In genomic region chr9:104779946-104780539, GRCh38 we compare ENCODE assay signal across 20 cellular contexts. TPM values are rescaled to one million over a fixed set of nuclear protein-coding genes. Genes with fewer than 3 reads are reported as not detected.
DNase-seq lines count a peak whose midpoint lies in the region; ATAC-seq and TF ChIP-seq lines count a peak whose summit lies in the region.
"Had no signal": no experiment of that assay in that cellular context is flagged by ENCODE, and none has a peak within 500 bp of the region (broad histone marks: within the 10 kb centered on the region; RNA-seq: fewer than 3 reads in every experiment).

No MANE protein-coding gene starts in this region.

- peaks cover 4% of the 10 kb centered on the region for H3K4me1 Mint-ChIP-seq in endothelial cell (ENCODE audit: unreplicated experiment)
- peaks cover 24 to 27% of the 10 kb centered on the region in 2 donors for H3K4me1 Mint-ChIP-seq in stimulated activated naive B cell treated with anti-CD40 and anti-IgM and Interleukin-4, amounts not matched to agents 10 μg/mL and 1 μg/mL and 100 μg/mL, for 72 hours
- H3K4me1 Mint-ChIP-seq: activated naive CD4-positive, alpha-beta T cell treated with anti-CD3 and anti-CD28 coated beads, Interleukin-2, amount 50 U/mL, for 24 hours; nephron progenitor cell had no signal

- H3K4me1 ChIP-seq in OCI-LY3 (ENCODE audit: low read length): peaks cover 42% of the 10 kb centered on the region

- peaks cover 5% of the 10 kb centered on the region for H3K27me3 Mint-ChIP-seq in endothelial cell (ENCODE audit: unreplicated experiment)
- no peaks in the 10 kb centered on the region for H3K27me3 Mint-ChIP-seq in stimulated activated naive B cell treated with anti-CD40 and anti-IgM and Interleukin-4, amounts not matched to agents 10 μg/mL and 1 μg/mL and 100 μg/mL, for 72 hours
- H3K27me3 Mint-ChIP-seq: activated naive CD4-positive, alpha-beta T cell treated with anti-CD3 and anti-CD28 coated beads, Interleukin-2, amount 50 U/mL, for 24 hours had no signal

- no peak for ATAC-seq in stimulated activated naive B cell treated with anti-CD40 and anti-IgM and Interleukin-4, amounts not matched to agents 10 μg/mL and 1 μg/mL and 100 μg/mL, for 72 hours (replicated peaks)
- no peak for ATAC-seq in stimulated activated naive CD8-positive, alpha-beta T cell treated with anti-CD3 and anti-CD28 coated beads, Interleukin-15, Interleukin-2, amounts not matched to agents 100 U/mL and 50 U/mL, for 24 hours
- no peak for ATAC-seq in HG02588 (IDR thresholded peaks at IDR 0.05; ENCODE audit: unreplicated experiment)
- ATAC-seq: activated T-cell treated with anti-CD3 and anti-CD28 coated beads, Interleukin-2, amount 50 U/mL, for 4 hours had no signal

- H3K27ac Mint-ChIP-seq in endothelial cell (ENCODE audit: unreplicated experiment): peak overlapping the region; percentile 34
- H3K27ac Mint-ChIP-seq in stimulated activated naive B cell treated with anti-CD40 and anti-IgM and Interleukin-4, amounts not matched to agents 10 μg/mL and 1 μg/mL and 100 μg/mL, for 72 hours: peak overlapping the region; percentile 59
- H3K27ac Mint-ChIP-seq: activated naive CD4-positive, alpha-beta T cell treated with anti-CD3 and anti-CD28 coated beads, Interleukin-2, amount 50 U/mL, for 24 hours; endodermal cell had no signal

- H3K9me3 ChIP-seq in OCI-LY3 (ENCODE audit: insufficient read depth, low read length): no peaks in the 10 kb centered on the region
- H3K9me3 ChIP-seq: stomach had no signal

- no peaks in the 10 kb centered on the region for H3K36me3 ChIP-seq in OCI-LY3 (replicated peaks; ENCODE audit: low read depth, low read length)

- H3K27me3 ChIP-seq in OCI-LY3 (ENCODE audit: low read depth, low read length): no peaks in the 10 kb centered on the region
- H3K27me3 ChIP-seq: hepatocyte, stomach had no signal

- H3K9me3 Mint-ChIP-seq in endothelial cell (ENCODE audit: unreplicated experiment): no peaks in the 10 kb centered on the region
- H3K9me3 Mint-ChIP-seq in stimulated activated naive B cell treated with anti-CD40 and anti-IgM and Interleukin-4, amounts not matched to agents 10 μg/mL and 1 μg/mL and 100 μg/mL, for 72 hours: no peaks in the 10 kb centered on the region
- H3K9me3 Mint-ChIP-seq: activated naive CD4-positive, alpha-beta T cell treated with anti-CD3 and anti-CD28 coated beads, Interleukin-2, amount 50 U/mL, for 24 hours; activated T-cell treated with anti-CD3 and anti-CD28 coated beads, Interleukin-2, amount 50 U/mL, for 4 hours; endodermal cell; nephron progenitor cell had no signal

- H3K79me2 ChIP-seq in OCI-LY3 (ENCODE audit: low read length): no peaks in the 10 kb centered on the region
- H3K79me2 ChIP-seq: hepatocyte had no signal

- H3K4me3 ChIP-seq in OCI-LY3 (ENCODE audit: low read length): peak overlapping the region; percentile 42
- H3K4me3 ChIP-seq: hepatocyte, stomach had no signal

- H3K9ac ChIP-seq in OCI-LY3 (ENCODE audit: low read length): peak overlapping the region; percentile 21

- no peaks in the 10 kb centered on the region for H4K20me1 ChIP-seq in OCI-LY3 (ENCODE audit: insufficient read depth, low read length)

- peak; percentile 50 for DNase-seq in NOMO-1 treated with DMSO at 0.1 percent for 48 hours (lab: John Stamatoyannopoulos, UW; ENCODE audit: unreplicated experiment)
- no peak for DNase-seq in NOMO-1 treated with dmso at 0.1 percent for 144 hours (lab: John Stamatoyannopoulos, UW; ENCODE audit: unreplicated experiment)
- DNase-seq in endothelial cell (ENCODE audit: low spot score): no peak
- no peak for DNase-seq in stimulated activated naive B cell treated with anti-CD40 and anti-IgM and Interleukin-4, amounts not matched to agents 10 μg/mL and 1 μg/mL and 100 μg/mL, for 72 hours
- no peak for DNase-seq in stimulated activated naive CD8-positive, alpha-beta T cell treated with anti-CD3 and anti-CD28 coated beads, Interleukin-15, Interleukin-2, amounts not matched to agents 100 U/mL and 50 U/mL, for 24 hours
- no peak for DNase-seq in HT-29 (ENCODE audit: low spot score)
- DNase-seq: activated T-cell treated with anti-CD3 and anti-CD28 coated beads, Interleukin-2, amount 50 U/mL, for 4 hours; C1 segment of cervical spinal cord; endodermal cell; NCI-H446 treated with DMSO at 0.1 percent for 48 hours; nephron progenitor cell; Right ventricle myocardium superior; stimulated activated CD4-positive, alpha-beta T cell treated with anti-CD3 and anti-CD28 coated beads, Interleukin-2, amount 100 ng/mL, for 24 hours; stomach; T-helper 1 cell had no signal

- peaks cover 26% of the 10 kb centered on the region for H3K36me3 Mint-ChIP-seq in endothelial cell (ENCODE audit: low read depth, unreplicated experiment)
- H3K36me3 Mint-ChIP-seq in stimulated activated naive B cell treated with anti-CD40 and anti-IgM and Interleukin-4, amounts not matched to agents 10 μg/mL and 1 μg/mL and 100 μg/mL, for 72 hours: peaks cover 4 to 18% of the 10 kb centered on the region in 2 donors

- peak overlapping the region; percentile 78 for H2AFZ ChIP-seq in OCI-LY3 (ENCODE audit: low read depth, low read length)
- H2AFZ ChIP-seq: hepatocyte had no signal

- TF ChIP-seq CTCF in OCI-LY3 (IDR thresholded peaks at IDR 0.05; ENCODE audit: low read depth, low read length): no peak
- no peak for TF ChIP-seq CTCF in endothelial cell (IDR thresholded peaks at IDR 0.05; ENCODE audit: unreplicated experiment)

- no peak overlapping the region for H3K4me3 Mint-ChIP-seq in endothelial cell (ENCODE audit: unreplicated experiment)
- no peak overlapping the region for H3K4me3 Mint-ChIP-seq in stimulated activated naive B cell treated with anti-CD40 and anti-IgM and Interleukin-4, amounts not matched to agents 10 μg/mL and 1 μg/mL and 100 μg/mL, for 72 hours
- H3K4me3 Mint-ChIP-seq: activated naive CD4-positive, alpha-beta T cell treated with anti-CD3 and anti-CD28 coated beads, Interleukin-2, amount 50 U/mL, for 24 hours; activated T-cell treated with anti-CD3 and anti-CD28 coated beads, Interleukin-2, amount 50 U/mL, for 4 hours; endodermal cell; nephron progenitor cell had no signal

- peak overlapping the region; percentile 39 for H3K27ac ChIP-seq in OCI-LY3 (ENCODE audit: low read length)
- H3K27ac ChIP-seq: hepatocyte, stomach had no signal

- H3K4me2 ChIP-seq in OCI-LY3 (ENCODE audit: low read length): peak overlapping the region; percentile 75
- H3K4me2 ChIP-seq: hepatocyte had no signal

RNA-seq across cellular contexts. Expression of gene NIPSNAP3B, which starts 16.1 kb away (rescaled TPM):
- 2.3 TPM for total RNA-seq in endothelial cell (ENCODE audit: unreplicated experiment)
- not detected in 2 replicates for total RNA-seq in HT-29 (2014; rRNA removed; shearing (Covaris generic))
- total RNA-seq: A172 had no signal

RNA-seq across cellular contexts. Expression of gene NIPSNAP3A, which starts 32.6 kb away (rescaled TPM):
- total RNA-seq in endothelial cell (ENCODE audit: unreplicated experiment): 25.1 TPM
- total RNA-seq in HT-29 (2014; rRNA removed; shearing (Covaris generic)): 7.0 TPM in 2 replicates
